In the genomic region with DNA sequence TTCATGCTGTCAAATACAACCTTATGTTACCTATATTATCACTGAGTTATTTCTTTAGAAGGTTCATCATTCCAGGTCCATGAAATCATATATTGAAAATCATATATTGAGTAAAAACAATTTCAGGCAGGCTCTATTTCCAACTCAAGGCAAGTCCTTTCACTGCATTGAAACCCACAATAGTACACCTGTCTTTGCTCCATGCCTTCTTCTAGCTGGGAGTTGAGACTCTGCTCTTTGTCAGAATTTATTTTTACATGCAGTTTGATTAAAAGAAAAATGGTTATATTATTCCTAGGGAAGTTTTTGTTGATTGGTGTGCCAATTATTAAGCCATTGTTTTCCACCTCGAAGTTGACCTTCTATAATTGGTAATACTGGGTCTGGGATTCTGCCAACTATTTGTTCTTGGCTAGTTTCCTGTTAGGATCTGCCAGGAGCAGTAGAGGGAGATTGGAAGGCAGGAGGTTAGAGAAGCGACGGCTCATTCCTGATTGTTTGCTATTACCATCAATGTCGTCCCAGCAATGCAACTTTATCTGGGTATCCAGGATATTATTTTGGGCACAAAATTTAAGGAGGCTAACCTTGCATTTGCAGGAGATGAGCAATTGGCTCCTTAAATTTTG, we compare ENCODE assay signal across 24 cellular contexts.
"Had no signal": no experiment of that assay in that cellular context is flagged by ENCODE, and none has a peak within 500 bp of the region (broad histone marks: within the 10 kb centered on the region; RNA-seq: fewer than 3 reads in every experiment).

No MANE protein-coding gene starts in this region.

- H3K9ac ChIP-seq: parathyroid adenoma had no signal

- H2AFZ ChIP-seq: parathyroid adenoma had no signal

- FAIRE-seq: astrocyte, endometrium, kidney had no signal

- H3K27me3 ChIP-seq: breast epithelium, left lung, neutrophil, uterus had no signal

- H3K27ac ChIP-seq: breast epithelium, coronary artery, left lung, neutrophil, parathyroid adenoma, uterus had no signal

- H3K36me3 ChIP-seq: breast epithelium, left lung, neutrophil, uterus had no signal

- H3K79me2 ChIP-seq: parathyroid adenoma had no signal

- ATAC-seq: activated CD4-positive, alpha-beta T cell treated with anti-CD3 and anti-CD28 coated beads for 36 hours; activated T-cell treated with anti-CD3 and anti-CD28 coated beads, Interleukin-2, amount 50 U/mL, for 4 hours; left lung; stimulated activated naive B cell treated with anti-CD40 and anti-IgM and Interleukin-4, amounts not matched to agents 10 μg/mL and 1 μg/mL and 100 μg/mL, for 72 hours had no signal

- H3K4me3 ChIP-seq: breast epithelium, coronary artery, left lung, uterus had no signal

- H3K9me3 ChIP-seq: neutrophil had no signal

- DNase-seq: activated B cell treated with CpG ODN at 0.5 μM for 24 hours; activated CD4-positive, alpha-beta T cell treated with anti-CD3 and anti-CD28 coated beads for 36 hours; activated CD4-positive, alpha-beta T cell treated with anti-CD3 and anti-CD28 coated beads, Interleukin-2, amount 50 U/mL, for 4 hours; activated CD8-positive, alpha-beta memory T cell treated with anti-CD3 and anti-CD28 coated beads, Interleukin-2, amount 50 U/mL, for 48 hours; activated naive CD4-positive, alpha-beta T cell; activated T-cell treated with anti-CD3 and anti-CD28 coated beads, Interleukin-2, amount 50 U/mL, for 4 hours; cerebellar nuclear complex; erythroblast; foreskin fibroblast; kidney; left lung; midbrain; stimulated activated CD4-positive, alpha-beta T cell treated with anti-CD3 and anti-CD28 coated beads, Interleukin-2, amount 100 ng/mL, for 48 hours; stimulated activated CD8-positive, alpha-beta memory T cell treated with anti-CD3 and anti-CD28 coated beads, Interleukin-4, amount 100 ng/mL, for 48 hours; stimulated activated naive B cell treated with anti-CD40 and anti-IgM and Interleukin-4, amounts not matched to agents 10 μg/mL and 1 μg/mL and 100 μg/mL, for 72 hours; T1000; trophoblast cell; uterus had no signal

- H3K4me1 ChIP-seq: breast epithelium, left lung, parathyroid adenoma, uterus had no signal
